Comparison of ENCODE assay signal across 1 cellular context in the genomic region with DNA sequence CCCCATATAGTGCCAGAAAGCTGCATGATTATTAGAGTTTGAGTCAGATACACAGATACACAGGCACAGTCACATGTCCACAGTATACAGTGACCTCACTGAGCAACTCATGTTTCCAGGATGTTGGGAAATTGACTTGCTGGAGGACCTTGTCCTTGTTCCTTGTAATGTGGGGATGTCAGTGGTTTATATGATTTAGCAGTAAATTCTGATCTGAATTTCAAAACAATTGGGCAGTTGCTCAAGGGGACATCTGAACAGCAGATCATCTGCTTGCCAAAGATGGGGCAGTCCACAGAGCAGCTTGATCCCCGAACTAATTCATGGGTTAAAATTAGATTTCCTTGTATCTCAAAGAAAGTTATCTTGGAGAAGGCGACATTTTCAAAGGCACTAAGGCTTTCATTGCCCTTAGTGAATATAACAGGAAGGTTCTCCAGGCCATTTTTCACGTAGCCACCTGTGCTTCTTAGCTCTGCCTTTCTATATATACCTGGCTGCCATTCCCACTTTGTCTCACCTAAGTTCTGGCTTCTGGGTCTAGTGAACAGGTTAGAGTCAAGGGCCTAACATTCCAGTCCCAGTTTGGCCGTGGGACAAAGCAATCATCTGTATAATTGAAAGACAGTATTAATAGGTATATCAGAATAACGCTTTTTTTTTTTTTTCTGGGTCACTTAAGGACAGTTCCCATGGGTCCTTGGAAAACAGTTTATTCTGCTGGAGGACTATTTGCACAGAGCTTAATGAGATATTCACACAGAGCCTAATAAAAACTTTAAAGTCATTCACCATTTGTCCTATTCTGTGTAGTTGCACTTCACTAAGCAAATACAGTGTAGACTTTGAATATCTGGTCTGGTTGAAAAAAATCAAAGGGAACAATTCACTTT.
TF ChIP-seq lines count a peak whose summit lies in the region.

No MANE protein-coding gene starts in this region.

TF ChIP-seq in HepG2, 621 proteins besides CTCF, POLR2A, EP300 and RAD21 (continued from another document and continues in another):
- TF ChIP-seq, protein P1, sequence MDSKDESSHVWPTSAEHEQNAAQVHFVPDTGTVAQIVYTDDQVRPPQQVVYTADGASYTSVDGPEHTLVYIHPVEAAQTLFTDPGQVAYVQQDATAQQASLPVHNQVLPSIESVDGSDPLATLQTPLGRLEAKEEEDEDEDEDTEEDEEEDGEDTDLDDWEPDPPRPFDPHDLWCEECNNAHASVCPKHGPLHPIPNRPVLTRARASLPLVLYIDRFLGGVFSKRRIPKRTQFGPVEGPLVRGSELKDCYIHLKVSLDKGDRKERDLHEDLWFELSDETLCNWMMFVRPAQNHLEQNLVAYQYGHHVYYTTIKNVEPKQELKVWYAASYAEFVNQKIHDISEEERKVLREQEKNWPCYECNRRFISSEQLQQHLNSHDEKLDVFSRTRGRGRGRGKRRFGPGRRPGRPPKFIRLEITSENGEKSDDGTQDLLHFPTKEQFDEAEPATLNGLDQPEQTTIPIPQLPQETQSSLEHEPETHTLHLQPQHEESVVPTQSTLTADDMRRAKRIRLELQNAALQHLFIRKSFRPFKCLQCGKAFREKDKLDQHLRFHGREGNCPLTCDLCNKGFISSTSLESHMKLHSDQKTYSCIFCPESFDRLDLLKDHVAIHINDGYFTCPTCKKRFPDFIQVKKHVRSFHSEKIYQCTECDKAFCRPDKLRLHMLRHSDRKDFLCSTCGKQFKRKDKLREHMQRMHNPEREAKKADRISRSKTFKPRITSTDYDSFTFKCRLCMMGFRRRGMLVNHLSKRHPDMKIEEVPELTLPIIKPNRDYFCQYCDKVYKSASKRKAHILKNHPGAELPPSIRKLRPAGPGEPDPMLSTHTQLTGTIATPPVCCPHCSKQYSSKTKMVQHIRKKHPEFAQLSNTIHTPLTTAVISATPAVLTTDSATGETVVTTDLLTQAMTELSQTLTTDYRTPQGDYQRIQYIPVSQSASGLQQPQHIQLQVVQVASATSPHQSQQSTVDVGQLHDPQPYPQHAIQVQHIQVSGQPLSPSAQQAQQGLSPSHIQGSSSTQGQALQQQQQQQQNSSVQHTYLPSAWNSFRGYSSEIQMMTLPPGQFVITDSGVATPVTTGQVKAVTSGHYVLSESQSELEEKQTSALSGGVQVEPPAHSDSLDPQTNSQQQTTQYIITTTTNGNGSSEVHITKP (CRISPR knock-in tag; IDR thresholded peaks at IDR 0.05; ENCODE audit: low read depth) = no peak; the same call in 1 of the 2 replicates
- TF ChIP-seq, protein P2, sequence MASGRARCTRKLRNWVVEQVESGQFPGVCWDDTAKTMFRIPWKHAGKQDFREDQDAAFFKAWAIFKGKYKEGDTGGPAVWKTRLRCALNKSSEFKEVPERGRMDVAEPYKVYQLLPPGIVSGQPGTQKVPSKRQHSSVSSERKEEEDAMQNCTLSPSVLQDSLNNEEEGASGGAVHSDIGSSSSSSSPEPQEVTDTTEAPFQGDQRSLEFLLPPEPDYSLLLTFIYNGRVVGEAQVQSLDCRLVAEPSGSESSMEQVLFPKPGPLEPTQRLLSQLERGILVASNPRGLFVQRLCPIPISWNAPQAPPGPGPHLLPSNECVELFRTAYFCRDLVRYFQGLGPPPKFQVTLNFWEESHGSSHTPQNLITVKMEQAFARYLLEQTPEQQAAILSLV (CRISPR knock-in tag; IDR thresholded peaks at IDR 0.05; ENCODE audit: borderline replicate concordance) = peak; percentile 72; the same call in 1 of the 2 replicates
- TF ChIP-seq, protein P3, sequence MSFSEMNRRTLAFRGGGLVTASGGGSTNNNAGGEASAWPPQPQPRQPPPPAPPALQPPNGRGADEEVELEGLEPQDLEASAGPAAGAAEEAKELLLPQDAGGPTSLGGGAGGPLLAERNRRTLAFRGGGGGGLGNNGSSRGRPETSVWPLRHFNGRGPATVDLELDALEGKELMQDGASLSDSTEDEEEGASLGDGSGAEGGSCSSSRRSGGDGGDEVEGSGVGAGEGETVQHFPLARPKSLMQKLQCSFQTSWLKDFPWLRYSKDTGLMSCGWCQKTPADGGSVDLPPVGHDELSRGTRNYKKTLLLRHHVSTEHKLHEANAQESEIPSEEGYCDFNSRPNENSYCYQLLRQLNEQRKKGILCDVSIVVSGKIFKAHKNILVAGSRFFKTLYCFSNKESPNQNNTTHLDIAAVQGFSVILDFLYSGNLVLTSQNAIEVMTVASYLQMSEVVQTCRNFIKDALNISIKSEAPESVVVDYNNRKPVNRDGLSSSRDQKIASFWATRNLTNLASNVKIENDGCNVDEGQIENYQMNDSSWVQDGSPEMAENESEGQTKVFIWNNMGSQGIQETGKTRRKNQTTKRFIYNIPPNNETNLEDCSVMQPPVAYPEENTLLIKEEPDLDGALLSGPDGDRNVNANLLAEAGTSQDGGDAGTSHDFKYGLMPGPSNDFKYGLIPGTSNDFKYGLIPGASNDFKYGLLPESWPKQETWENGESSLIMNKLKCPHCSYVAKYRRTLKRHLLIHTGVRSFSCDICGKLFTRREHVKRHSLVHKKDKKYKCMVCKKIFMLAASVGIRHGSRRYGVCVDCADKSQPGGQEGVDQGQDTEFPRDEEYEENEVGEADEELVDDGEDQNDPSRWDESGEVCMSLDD (CRISPR knock-in tag; IDR thresholded peaks at IDR 0.05; ENCODE audit: borderline replicate concordance) = no peak
- TF ChIP-seq SMYD3 (CRISPR knock-in tag; IDR thresholded peaks at IDR 0.05) (no peak; the same call in 1 of the 2 replicates), CBX1 (IDR thresholded peaks at IDR 0.05; ENCODE audit: low read depth) (peak; percentile 27), JDP2 (CRISPR knock-in tag; IDR thresholded peaks at IDR 0.05; ENCODE audit: borderline replicate concordance) (no peak), ZNF225 (CRISPR knock-in tag; IDR thresholded peaks at IDR 0.05) (no peak), ZNF670 (CRISPR knock-in tag; IDR thresholded peaks at IDR 0.05; ENCODE audit: borderline replicate concordance) (0 out of 2 replicates have a peak, but pooled peaks have one; percentile 13), MAFF (IDR thresholded peaks at IDR 0.05; ENCODE audit: low read depth, low read length) (no peak), MAFK (conservative IDR thresholded peaks at IDR 0.05 in 1 of 2, IDR thresholded peaks at IDR 0.05 in 1 of 2; ENCODE audit: low read length in 2 of 2) (peak in 1 of 2 experiments; percentile 38; a peak in 1 of 4 replicates), KDM3A (CRISPR knock-in tag; IDR thresholded peaks at IDR 0.05; ENCODE audit: low read depth) (no peak), ZNF746 (CRISPR knock-in tag; IDR thresholded peaks at IDR 0.05) (no peak)
- TF ChIP-seq, protein P4, sequence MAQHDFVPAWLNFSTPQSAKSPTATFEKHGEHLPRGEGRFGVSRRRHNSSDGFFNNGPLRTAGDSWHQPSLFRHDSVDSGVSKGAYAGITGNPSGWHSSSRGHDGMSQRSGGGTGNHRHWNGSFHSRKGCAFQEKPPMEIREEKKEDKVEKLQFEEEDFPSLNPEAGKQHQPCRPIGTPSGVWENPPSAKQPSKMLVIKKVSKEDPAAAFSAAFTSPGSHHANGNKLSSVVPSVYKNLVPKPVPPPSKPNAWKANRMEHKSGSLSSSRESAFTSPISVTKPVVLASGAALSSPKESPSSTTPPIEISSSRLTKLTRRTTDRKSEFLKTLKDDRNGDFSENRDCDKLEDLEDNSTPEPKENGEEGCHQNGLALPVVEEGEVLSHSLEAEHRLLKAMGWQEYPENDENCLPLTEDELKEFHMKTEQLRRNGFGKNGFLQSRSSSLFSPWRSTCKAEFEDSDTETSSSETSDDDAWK (CRISPR knock-in tag; IDR thresholded peaks at IDR 0.05) = no peak
- TF ChIP-seq, protein P5, sequence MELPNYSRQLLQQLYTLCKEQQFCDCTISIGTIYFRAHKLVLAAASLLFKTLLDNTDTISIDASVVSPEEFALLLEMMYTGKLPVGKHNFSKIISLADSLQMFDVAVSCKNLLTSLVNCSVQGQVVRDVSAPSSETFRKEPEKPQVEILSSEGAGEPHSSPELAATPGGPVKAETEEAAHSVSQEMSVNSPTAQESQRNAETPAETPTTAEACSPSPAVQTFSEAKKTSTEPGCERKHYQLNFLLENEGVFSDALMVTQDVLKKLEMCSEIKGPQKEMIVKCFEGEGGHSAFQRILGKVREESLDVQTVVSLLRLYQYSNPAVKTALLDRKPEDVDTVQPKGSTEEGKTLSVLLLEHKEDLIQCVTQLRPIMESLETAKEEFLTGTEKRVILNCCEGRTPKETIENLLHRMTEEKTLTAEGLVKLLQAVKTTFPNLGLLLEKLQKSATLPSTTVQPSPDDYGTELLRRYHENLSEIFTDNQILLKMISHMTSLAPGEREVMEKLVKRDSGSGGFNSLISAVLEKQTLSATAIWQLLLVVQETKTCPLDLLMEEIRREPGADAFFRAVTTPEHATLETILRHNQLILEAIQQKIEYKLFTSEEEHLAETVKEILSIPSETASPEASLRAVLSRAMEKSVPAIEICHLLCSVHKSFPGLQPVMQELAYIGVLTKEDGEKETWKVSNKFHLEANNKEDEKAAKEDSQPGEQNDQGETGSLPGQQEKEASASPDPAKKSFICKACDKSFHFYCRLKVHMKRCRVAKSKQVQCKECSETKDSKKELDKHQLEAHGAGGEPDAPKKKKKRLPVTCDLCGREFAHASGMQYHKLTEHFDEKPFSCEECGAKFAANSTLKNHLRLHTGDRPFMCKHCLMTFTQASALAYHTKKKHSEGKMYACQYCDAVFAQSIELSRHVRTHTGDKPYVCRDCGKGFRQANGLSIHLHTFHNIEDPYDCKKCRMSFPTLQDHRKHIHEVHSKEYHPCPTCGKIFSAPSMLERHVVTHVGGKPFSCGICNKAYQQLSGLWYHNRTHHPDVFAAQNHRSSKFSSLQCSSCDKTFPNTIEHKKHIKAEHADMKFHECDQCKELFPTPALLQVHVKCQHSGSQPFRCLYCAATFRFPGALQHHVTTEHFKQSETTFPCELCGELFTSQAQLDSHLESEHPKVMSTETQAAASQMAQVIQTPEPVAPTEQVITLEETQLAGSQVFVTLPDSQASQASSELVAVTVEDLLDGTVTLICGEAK (IDR thresholded peaks at IDR 0.05) = no peak
- TF ChIP-seq, protein P5 (CRISPR knock-in tag; IDR thresholded peaks at IDR 0.05) = no peak; the same call in 1 of the 2 replicates
- TF ChIP-seq, protein P6, sequence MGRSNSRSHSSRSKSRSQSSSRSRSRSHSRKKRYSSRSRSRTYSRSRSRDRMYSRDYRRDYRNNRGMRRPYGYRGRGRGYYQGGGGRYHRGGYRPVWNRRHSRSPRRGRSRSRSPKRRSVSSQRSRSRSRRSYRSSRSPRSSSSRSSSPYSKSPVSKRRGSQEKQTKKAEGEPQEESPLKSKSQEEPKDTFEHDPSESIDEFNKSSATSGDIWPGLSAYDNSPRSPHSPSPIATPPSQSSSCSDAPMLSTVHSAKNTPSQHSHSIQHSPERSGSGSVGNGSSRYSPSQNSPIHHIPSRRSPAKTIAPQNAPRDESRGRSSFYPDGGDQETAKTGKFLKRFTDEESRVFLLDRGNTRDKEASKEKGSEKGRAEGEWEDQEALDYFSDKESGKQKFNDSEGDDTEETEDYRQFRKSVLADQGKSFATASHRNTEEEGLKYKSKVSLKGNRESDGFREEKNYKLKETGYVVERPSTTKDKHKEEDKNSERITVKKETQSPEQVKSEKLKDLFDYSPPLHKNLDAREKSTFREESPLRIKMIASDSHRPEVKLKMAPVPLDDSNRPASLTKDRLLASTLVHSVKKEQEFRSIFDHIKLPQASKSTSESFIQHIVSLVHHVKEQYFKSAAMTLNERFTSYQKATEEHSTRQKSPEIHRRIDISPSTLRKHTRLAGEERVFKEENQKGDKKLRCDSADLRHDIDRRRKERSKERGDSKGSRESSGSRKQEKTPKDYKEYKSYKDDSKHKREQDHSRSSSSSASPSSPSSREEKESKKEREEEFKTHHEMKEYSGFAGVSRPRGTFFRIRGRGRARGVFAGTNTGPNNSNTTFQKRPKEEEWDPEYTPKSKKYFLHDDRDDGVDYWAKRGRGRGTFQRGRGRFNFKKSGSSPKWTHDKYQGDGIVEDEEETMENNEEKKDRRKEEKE (IDR thresholded peaks at IDR 0.05) = no peak
- TF ChIP-seq, protein P7, sequence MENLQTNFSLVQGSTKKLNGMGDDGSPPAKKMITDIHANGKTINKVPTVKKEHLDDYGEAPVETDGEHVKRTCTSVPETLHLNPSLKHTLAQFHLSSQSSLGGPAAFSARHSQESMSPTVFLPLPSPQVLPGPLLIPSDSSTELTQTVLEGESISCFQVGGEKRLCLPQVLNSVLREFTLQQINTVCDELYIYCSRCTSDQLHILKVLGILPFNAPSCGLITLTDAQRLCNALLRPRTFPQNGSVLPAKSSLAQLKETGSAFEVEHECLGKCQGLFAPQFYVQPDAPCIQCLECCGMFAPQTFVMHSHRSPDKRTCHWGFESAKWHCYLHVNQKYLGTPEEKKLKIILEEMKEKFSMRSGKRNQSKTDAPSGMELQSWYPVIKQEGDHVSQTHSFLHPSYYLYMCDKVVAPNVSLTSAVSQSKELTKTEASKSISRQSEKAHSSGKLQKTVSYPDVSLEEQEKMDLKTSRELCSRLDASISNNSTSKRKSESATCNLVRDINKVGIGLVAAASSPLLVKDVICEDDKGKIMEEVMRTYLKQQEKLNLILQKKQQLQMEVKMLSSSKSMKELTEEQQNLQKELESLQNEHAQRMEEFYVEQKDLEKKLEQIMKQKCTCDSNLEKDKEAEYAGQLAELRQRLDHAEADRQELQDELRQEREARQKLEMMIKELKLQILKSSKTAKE (CRISPR knock-in tag; IDR thresholded peaks at IDR 0.05; ENCODE audit: borderline replicate concordance) = no peak
- TF ChIP-seq, protein P8, sequence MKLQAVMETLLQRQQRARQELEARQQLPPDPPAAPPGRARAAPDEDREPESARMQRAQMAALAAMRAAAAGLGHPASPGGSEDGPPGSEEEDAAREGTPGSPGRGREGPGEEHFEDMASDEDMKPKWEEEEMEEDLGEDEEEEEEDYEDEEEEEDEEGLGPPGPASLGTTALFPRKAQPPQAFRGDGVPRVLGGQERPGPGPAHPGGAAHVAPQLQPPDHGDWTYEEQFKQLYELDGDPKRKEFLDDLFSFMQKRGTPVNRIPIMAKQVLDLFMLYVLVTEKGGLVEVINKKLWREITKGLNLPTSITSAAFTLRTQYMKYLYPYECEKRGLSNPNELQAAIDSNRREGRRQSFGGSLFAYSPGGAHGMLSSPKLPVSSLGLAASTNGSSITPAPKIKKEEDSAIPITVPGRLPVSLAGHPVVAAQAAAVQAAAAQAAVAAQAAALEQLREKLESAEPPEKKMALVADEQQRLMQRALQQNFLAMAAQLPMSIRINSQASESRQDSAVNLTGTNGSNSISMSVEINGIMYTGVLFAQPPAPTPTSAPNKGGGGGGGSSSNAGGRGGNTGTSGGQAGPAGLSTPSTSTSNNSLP (IDR thresholded peaks at IDR 0.05; ENCODE audit: low read depth, low read length) = peak; percentile 97
